ENCODE assay signal across 36 cellular contexts in genomic region chr3:193116871-193117270, GRCh38.
"Had no signal": no experiment of that assay in that cellular context is flagged by ENCODE, and none has a peak within 500 bp of the region (broad histone marks: within the 10 kb centered on the region; RNA-seq: fewer than 3 reads in every experiment).

No MANE protein-coding gene starts in this region.

- H3K27ac ChIP-seq: KMS-11 had no signal

- H3K36me3 ChIP-seq: MG63 had no signal

- DNase-seq: Karpas-422, Kasumi-1, MG63, MM.1S, MV-4-11, NCI-H1048, NCI-H1092, NCI-H1092 treated with DMSO at 0.1 percent for 48 hours, NCI-H1105, NCI-H1105 treated with DMSO at 0.1 percent for 48 hours, NCI-H1417, NCI-H1417 treated with DMSO at 0.1 percent for 48 hours, NCI-H1436, NCI-H1436 treated with DMSO at 0.1 percent for 48 hours, NCI-H146, NCI-H1694, NCI-H1694 treated with DMSO at 0.1 percent for 48 hours, NCI-H187, NCI-H187 treated with DMSO at 0.1 percent for 48 hours, NCI-H1930, NCI-H2029, NCI-H2029 treated with DMSO at 0.1 percent for 48 hours, NCI-H2081, NCI-H2081 treated with DMSO at 0.1 percent for 48 hours, NCI-H2107, NCI-H2171, NCI-H2171 treated with DMSO at 0.1 percent for 48 hours, NCI-H2227 treated with DMSO at 0.1 percent for 48 hours, NCI-H226, NCI-H345, NCI-H446, NCI-H446 treated with DMSO at 0.1 percent for 48 hours, NCI-H510A, NCI-H510A treated with DMSO at 0.1 percent for 48 hours, NCI-H524 had no signal

- H3K4me2 ChIP-seq: KMS-11 had no signal

- H3K9me3 ChIP-seq: MG63 had no signal

- H3K27me3 ChIP-seq: MG63 had no signal

- H3K4me3 ChIP-seq: MG63 had no signal
